ENCODE assay signal across 8 cellular contexts in the genomic region with DNA sequence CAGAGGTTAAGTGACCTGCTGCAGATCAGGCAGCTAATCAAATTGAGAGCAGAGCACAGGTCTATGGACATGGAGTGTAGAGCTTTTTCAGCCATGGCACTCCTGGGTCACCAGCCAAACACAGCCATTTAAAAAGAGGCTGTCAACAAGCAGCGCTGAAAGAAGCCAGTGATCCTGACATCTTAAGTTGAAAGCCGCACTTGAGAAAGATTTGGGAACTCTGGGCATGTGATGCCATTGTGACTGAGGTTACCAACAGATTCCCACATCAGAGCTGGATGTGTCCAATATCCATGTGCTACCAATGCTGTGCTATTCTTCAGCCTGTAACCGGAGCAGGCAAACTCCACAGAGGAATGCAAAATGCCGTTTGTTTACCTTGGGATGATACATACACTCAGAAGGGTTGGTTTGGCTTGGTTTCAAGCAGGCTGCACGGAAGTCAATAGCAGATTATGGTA. TPM values are rescaled to one million over a fixed set of nuclear protein-coding genes. Genes with fewer than 3 reads are reported as not detected.
DNase-seq lines count a peak whose midpoint lies in the region; ATAC-seq and TF ChIP-seq lines count a peak whose summit lies in the region.

No MANE protein-coding gene starts in this region.

- WGBS in mammary epithelial cell (ENCODE audit: low coverage, missing lambda C conversion rate) = 53% methylated on average over 5 of the region's 5 CpGs

- peak overlapping the region; percentile 45 for H2AFZ ChIP-seq in mammary epithelial cell (ENCODE audit: low read depth, low read length)

- no peak overlapping the region for H3K9ac ChIP-seq in mammary epithelial cell (ENCODE audit: insufficient read depth, low read length)

- H3K9me3 ChIP-seq in mammary epithelial cell (replicated peaks; ENCODE audit: insufficient read depth, low read length) (no peaks in the 10 kb centered on the region), left lung (no peaks in the 10 kb centered on the region)

- CTCF ChIA-PET in mammary epithelial cell (lab: Charles Lee; ENCODE audit: low non-redundant PET) = no interaction called here

- dilution Hi-C loops in mammary epithelial cell (cut with HindIII; ENCODE audit: low sequenced_read_pairs) = no loop called here

- DNase-seq in AG08395 (ENCODE audit: low spot score) (peak; percentile 25), NCI-H1092 treated with DMSO at 0.1 percent for 48 hours (lab: John Stamatoyannopoulos, UW) (peak; percentile 23), mammary epithelial cell (peak; percentile 79), left lung (no peak), NCI-H1694 (lab: John Stamatoyannopoulos, UW) (no peak), ureter (ENCODE audit: low spot score) (no peak)
- no peak for DNase-seq in NK-92 treated with Interleukin-12 subunit alpha and Interleukin-12 subunit beta, amount 100 ng/mL, for 24 hours (lab: John Stamatoyannopoulos, UW)

- no peaks in the 10 kb centered on the region for H3K36me3 ChIP-seq in mammary epithelial cell (ENCODE audit: insufficient read depth, low read length)
- no peaks in the 10 kb centered on the region for H3K36me3 ChIP-seq in left lung

- H3K4me3 ChIP-seq in mammary epithelial cell (replicated peaks in 1 of 3; ENCODE audit: insufficient read depth in 1 of 3, low read depth in 2 of 3, low read length in 3 of 3) (no peak overlapping the region), left lung (no peak overlapping the region)

- peak; percentile 79 for ATAC-seq in left lung
- no peak for ATAC-seq in HG02970 (IDR thresholded peaks at IDR 0.05; ENCODE audit: low FRiP score, unreplicated experiment)

- H3K27me3 ChIP-seq in mammary epithelial cell (ENCODE audit: insufficient read depth, low read length) (no peaks in the 10 kb centered on the region), left lung (no peaks in the 10 kb centered on the region)

- H4K20me1 ChIP-seq in mammary epithelial cell (ENCODE audit: insufficient read depth, low read length) = no peaks in the 10 kb centered on the region

- intact Hi-C loops in mammary epithelial cell (cut with micrococcal nuclease) (no loop called here), left lung (cut with DNase I) (no loop called here)

- H3K27ac ChIP-seq in mammary epithelial cell (ENCODE audit: insufficient read depth, low read depth, low read length) (no peak overlapping the region), left lung (peak overlapping the region in 1 of 2 donors; percentile 17)

- no TSS peak for BruUV-seq in mammary epithelial cell (replicated peaks; lab: Mats Ljungman, UMichigan)

- in situ Hi-C loops in mammary epithelial cell (cut with MboI; ENCODE audit: low sequenced_read_pairs in 2 of 2) = no loop called here

- H3K4me1 ChIP-seq in mammary epithelial cell (ENCODE audit: insufficient read depth, low read length) = peaks cover 16% of the 10 kb centered on the region
- H3K4me1 ChIP-seq in left lung = peaks cover 12 to 15% of the 10 kb centered on the region in 2 donors

- peak overlapping the region; percentile 48 for H3K4me2 ChIP-seq in mammary epithelial cell (ENCODE audit: insufficient read depth, low read depth, low read length)

- no peaks in the 10 kb centered on the region for H3K79me2 ChIP-seq in mammary epithelial cell (ENCODE audit: insufficient read depth, low read length)

- TF ChIP-seq CTCF in mammary epithelial cell (conservative IDR thresholded peaks at IDR 0.05 in 1 of 2, IDR thresholded peaks at IDR 0.05 in 1 of 2; ENCODE audit: extremely low read depth in 1 of 2, insufficient read depth in 1 of 2, low read depth in 1 of 2, low read length in 2 of 2) (no peak), left lung (IDR thresholded peaks at IDR 0.05) (no peak)

RNA-seq across cellular contexts. Expression of a gene that starts 56.2 kb away (rescaled TPM):
- total RNA-seq in mammary epithelial cell (100 to 1,000 TPM in 1 of 2 donors, 10 to 100 TPM in 1; 99.9 to 164 TPM), left lung (100 to 1,000 TPM in 1 of 2 donors, 10 to 100 TPM in 1; 80.5 to 195 TPM), ureter (129 TPM)
- polyA plus RNA-seq in mammary epithelial cell = 75.0 TPM
- 117 TPM for polyA minus RNA-seq in mammary epithelial cell

Comparison
In these comparisons a context has a peak if more than half of its experiments do, and no peak if none do; other contexts are left out.
1. DNase-seq: peak in AG08395 (single experiment), NCI-H1092 treated with DMSO at 0.1 percent for 48 hours (single experiment) and mammary epithelial cell (single experiment); none in left lung (0 of 2), NCI-H1694 (single experiment), NK-92 treated with Interleukin-12 subunit alpha and Interleukin-12 subunit beta, amount 100 ng/mL, for 24 hours (single experiment) and ureter (single experiment).